In genomic region chr12:25276199-25276937, GRCh38 we compare ENCODE assay signal across 9 cellular contexts.
A peak's percentile ranks its signal among the peaks of the same experiment; 100 is the strongest.
DNase-seq lines count a peak whose midpoint lies in the region; ATAC-seq, FAIRE-seq and TF ChIP-seq lines count a peak whose summit lies in the region.
"Had no signal": no experiment of that assay in that cellular context is flagged by ENCODE, and none has a peak within 500 bp of the region (broad histone marks: within the 10 kb centered on the region; RNA-seq: fewer than 3 reads in every experiment).

No MANE protein-coding gene starts in this region.

- no peak for DNase-seq in GM19239 (ENCODE audit: insufficient read length, low spot score)
- DNase-seq in NCI-H2029 (lab: John Stamatoyannopoulos, UW): peak; percentile 72
- peak; percentile 79 for DNase-seq in activated CD8-positive, alpha-beta memory T cell treated with anti-CD3 and anti-CD28 coated beads, Interleukin-2, amount 50 U/mL, for 48 hours
- peak; percentile 17 for DNase-seq in hepatic stellate cell (ENCODE audit: low spot score)
- DNase-seq in stimulated activated CD8-positive, alpha-beta memory T cell treated with anti-CD3 and anti-CD28 coated beads, Interleukin-15, amount 100 ng/mL, for 24 hours (ENCODE audit: low read depth): peak; percentile 21
- no peak for DNase-seq in NCI-H187 (lab: John Stamatoyannopoulos, UW)
- DNase-seq in nephron progenitor cell: no peak

- no peak overlapping the region for H3K27ac Mint-ChIP-seq in nephron progenitor cell
- H3K27ac Mint-ChIP-seq: T-cell had no signal

- no peak overlapping the region for H3K4me3 Mint-ChIP-seq in nephron progenitor cell
- H3K4me3 Mint-ChIP-seq: T-cell had no signal

- no peaks in the 10 kb centered on the region for H3K36me3 Mint-ChIP-seq in nephron progenitor cell (ENCODE audit: low read depth)
- H3K36me3 Mint-ChIP-seq: T-cell had no signal

- ATAC-seq in GM18909 (IDR thresholded peaks at IDR 0.05; ENCODE audit: poor library complexity, unreplicated experiment): no peak

- peaks cover 3% of the 10 kb centered on the region for H3K27me3 Mint-ChIP-seq in nephron progenitor cell (ENCODE audit: low read depth, poor library complexity)
- H3K27me3 Mint-ChIP-seq: T-cell had no signal

- peak; percentile 44 for FAIRE-seq in GM19239 (lab: Jason Lieb, UNC)

- no peak for TF ChIP-seq CTCF in nephron progenitor cell (IDR thresholded peaks at IDR 0.05)

- H3K9me3 Mint-ChIP-seq in nephron progenitor cell: no peaks in the 10 kb centered on the region
- H3K9me3 Mint-ChIP-seq: T-cell had no signal

- no peaks in the 10 kb centered on the region for H3K4me1 Mint-ChIP-seq in nephron progenitor cell

Comparison
In these comparisons a context has a peak if more than half of its experiments do, and no peak if none do; other contexts are left out.
1. DNase-seq: peak in NCI-H2029 (single experiment), activated CD8-positive, alpha-beta memory T cell treated with anti-CD3 and anti-CD28 coated beads, Interleukin-2, amount 50 U/mL, for 48 hours (single experiment), hepatic stellate cell (single experiment) and stimulated activated CD8-positive, alpha-beta memory T cell treated with anti-CD3 and anti-CD28 coated beads, Interleukin-15, amount 100 ng/mL, for 24 hours (single experiment); none in GM19239 (single experiment), NCI-H187 (0 of 2) and nephron progenitor cell (single experiment).